In the genomic region with DNA sequence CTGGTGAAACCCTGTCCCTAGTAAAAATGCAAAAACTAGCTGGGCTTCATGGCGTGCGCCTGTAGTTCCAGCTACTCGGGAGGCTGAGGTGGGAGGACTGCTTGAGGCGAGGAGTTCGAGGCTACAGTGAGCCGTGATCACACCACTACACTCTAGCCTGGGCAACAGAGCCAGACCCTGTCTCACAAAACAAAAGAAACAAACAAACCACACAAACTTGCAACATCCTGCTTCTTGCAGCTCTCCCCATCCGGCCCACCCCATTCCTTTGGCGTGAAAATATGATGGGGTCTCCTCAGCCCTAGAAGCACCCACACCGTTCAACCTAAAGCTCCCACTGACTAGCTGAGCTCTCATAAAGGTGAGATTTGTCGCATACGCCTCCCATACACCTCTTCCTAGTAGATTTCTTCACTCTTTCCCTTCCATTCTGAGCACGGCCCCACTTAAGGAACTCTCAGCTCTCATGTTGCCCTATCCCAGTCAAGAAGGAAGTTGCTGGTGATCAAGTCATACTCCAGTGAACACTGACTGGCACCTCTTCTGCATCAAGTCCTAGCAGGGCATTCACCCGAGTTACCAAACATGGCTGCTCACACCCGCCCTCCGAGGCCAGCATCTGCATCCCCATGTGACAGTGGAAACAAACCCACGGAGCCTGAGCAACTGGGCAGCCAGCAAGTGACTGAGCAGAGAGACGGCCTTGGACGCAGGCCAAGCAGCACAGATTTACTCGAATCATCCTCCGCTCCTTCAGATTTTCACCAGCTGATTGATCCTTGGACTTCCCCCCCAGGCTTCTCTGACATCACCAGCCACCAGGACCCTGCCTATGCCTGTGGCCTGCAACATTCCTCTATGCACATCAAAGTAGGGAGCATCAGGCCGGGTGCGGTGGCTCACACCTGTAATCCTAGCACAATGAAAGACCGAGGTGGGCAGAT, we compare ENCODE assay signal across 10 cellular contexts. TPM values are rescaled to one million over a fixed set of nuclear protein-coding genes. Genes with fewer than 3 reads are reported as not detected.
A peak's percentile ranks its signal among the peaks of the same experiment; 100 is the strongest.
DNase-seq lines count a peak whose midpoint lies in the region; ATAC-seq and TF ChIP-seq lines count a peak whose summit lies in the region.
"Had no signal": no experiment of that assay in that cellular context is flagged by ENCODE, and none has a peak within 500 bp of the region (broad histone marks: within the 10 kb centered on the region; RNA-seq: fewer than 3 reads in every experiment).

No MANE protein-coding gene starts in this region.

- H3K9me3 ChIP-seq in right cardiac atrium (ENCODE audit: control insufficient read depth, low read length) (no peaks in the 10 kb centered on the region), T-helper 17 cell (ENCODE audit: control insufficient read depth, low read length, poor library complexity, severe bottlenecking) (no peaks in the 10 kb centered on the region), testis (no peaks in the 10 kb centered on the region)

- no peak for TF ChIP-seq POLR2A in testis (IDR thresholded peaks at IDR 0.05)

- ATAC-seq in right cardiac atrium (no peak), left cardiac atrium (no peak), T-helper 17 cell (no peak), GM19455 (IDR thresholded peaks at IDR 0.05; ENCODE audit: unreplicated experiment) (no peak), HG03460 (IDR thresholded peaks at IDR 0.05; ENCODE audit: unreplicated experiment) (no peak), HG02970 (IDR thresholded peaks at IDR 0.05; ENCODE audit: low FRiP score, unreplicated experiment) (no peak)

- no peak for TF ChIP-seq CTCF in testis (IDR thresholded peaks at IDR 0.05)

- no peak overlapping the region for H3K4me3 ChIP-seq in right cardiac atrium (ENCODE audit: low read length)
- no peak overlapping the region for H3K4me3 ChIP-seq in testis
- H3K4me3 ChIP-seq: cardiac muscle cell had no signal

- H3K27me3 Mint-ChIP-seq in T-helper 17 cell: no peaks in the 10 kb centered on the region

- peaks cover 5% of the 10 kb centered on the region for H3K4me1 ChIP-seq in right cardiac atrium (ENCODE audit: control insufficient read depth, insufficient read depth, low read length)
- H3K4me1 ChIP-seq in testis: peaks cover 9% of the 10 kb centered on the region

- H3K27me3 ChIP-seq in right cardiac atrium (ENCODE audit: control insufficient read depth, insufficient read depth): no peaks in the 10 kb centered on the region
- no peaks in the 10 kb centered on the region for H3K27me3 ChIP-seq in testis
- H3K27me3 ChIP-seq: cardiac muscle cell had no signal

- WGBS in right cardiac atrium: 78% methylated on average over 23 of the region's 23 CpGs
- 79 to 93% methylated on average over 16 to 23 of the region's 23 CpGs for WGBS in testis, 2 donors

- H3K27ac ChIP-seq in right cardiac atrium (ENCODE audit: low read length): no peak overlapping the region
- no peak overlapping the region for H3K27ac ChIP-seq in testis
- H3K27ac ChIP-seq: cardiac muscle cell had no signal

- peaks cover 23% of the 10 kb centered on the region for H3K4me1 Mint-ChIP-seq in T-helper 17 cell

- no peaks in the 10 kb centered on the region for H3K36me3 Mint-ChIP-seq in T-helper 17 cell (ENCODE audit: low read depth)

- DNase-seq in right cardiac atrium (peak in 2 of 3 donors; percentile 63 to 67), left cardiac atrium (no peak), T-helper 17 cell (no peak), globus pallidus (ENCODE audit: low spot score) (peak; percentile 38), testis (peak; percentile 40)
- DNase-seq: Calu3 had no signal

- peak overlapping the region; percentile 98 for H3K27ac Mint-ChIP-seq in T-helper 17 cell

- no peak overlapping the region for H3K4me3 Mint-ChIP-seq in T-helper 17 cell

- intact Hi-C loops in right cardiac atrium (cut with DNase I) (loop anchor here in 2 of 4 donors (5.0 kb wide), 1 partner anchor 36 kb away; no protein-coding TSS in a partner anchor), left cardiac atrium (cut with DNase I) (loop anchor here in 1 of 2 donors (2.0 kb wide), 1 partner anchor 39 kb away; no protein-coding TSS in a partner anchor), testis (cut with DNase I; ENCODE audit: low total_unique reads) (no loop called here)

- no peaks in the 10 kb centered on the region for H3K36me3 ChIP-seq in testis (ENCODE audit: low read depth, missing control alignments)
- H3K36me3 ChIP-seq: cardiac muscle cell had no signal

RNA-seq across cellular contexts. Expression of a gene that starts 18.9 kb away (rescaled TPM):
- under 1 TPM in 3 of 4 donors, not detected in 1; 0.29 to 0.80 (median 0.33) TPM for total RNA-seq in right cardiac atrium
- polyA plus RNA-seq in right cardiac atrium: 0.27 TPM
- total RNA-seq in left cardiac atrium: under 1 TPM; 0.26 to 0.35 TPM
- 10 to 100 TPM; 66.7 to 76.1 TPM for total RNA-seq in T-helper 17 cell
- total RNA-seq in testis: under 1 TPM in 1 of 2 donors, not detected in 1; 0.74 TPM
- polyA plus RNA-seq in testis (ENCODE audit: insufficient read depth, low read depth, low replicate concordance): 3.7 TPM
- total RNA-seq: Calu3, cardiac muscle cell had no signal

RNA-seq across cellular contexts. Expression of a gene that starts 26.0 kb away (rescaled TPM):
- total RNA-seq in right cardiac atrium (10 to 100 TPM; 14.2 to 19.5 (median 17.1) TPM), left cardiac atrium (10 to 100 TPM; 11.8 to 15.2 TPM), T-helper 17 cell (10 to 100 TPM; 19.6 to 23.1 TPM), testis (10 to 100 TPM; 18.4 to 29.8 TPM)
- polyA plus RNA-seq in right cardiac atrium (17.2 TPM), testis (ENCODE audit: insufficient read depth, low read depth, low replicate concordance) (20.1 TPM)

RNA-seq across cellular contexts. Expression of a gene that starts 41.9 kb away (rescaled TPM):
- total RNA-seq in right cardiac atrium: 10 to 100 TPM; 37.6 to 54.2 (median 40.3) TPM
- polyA plus RNA-seq in right cardiac atrium: 30.8 TPM
- 10 to 100 TPM; 40.4 to 66.6 TPM for total RNA-seq in left cardiac atrium
- 1 to 10 TPM in 1 of 2 donors, under 1 TPM in 1; 0.47 to 1.4 TPM for total RNA-seq in T-helper 17 cell
- total RNA-seq in testis: 100 to 1,000 TPM in 1 of 2 donors, 10 to 100 TPM in 1; 81.3 to 112 TPM
- polyA plus RNA-seq in testis (ENCODE audit: insufficient read depth, low read depth, low replicate concordance): 36.6 TPM

RNA-seq across cellular contexts. Expression of a gene that starts 44.6 kb away (rescaled TPM):
- total RNA-seq in right cardiac atrium: 1 to 10 TPM; 3.6 to 9.0 (median 6.1) TPM
- 4.7 TPM for polyA plus RNA-seq in right cardiac atrium
- total RNA-seq in left cardiac atrium: 1 to 10 TPM; 3.6 to 6.2 TPM
- total RNA-seq in T-helper 17 cell: 10 to 100 TPM; 33.1 to 38.5 TPM
- 10 to 100 TPM; 15.0 to 18.3 TPM for total RNA-seq in testis
- 12.7 TPM for polyA plus RNA-seq in testis (ENCODE audit: insufficient read depth, low read depth, low replicate concordance)

RNA-seq across cellular contexts. Expression of a gene that starts 50.5 kb away (rescaled TPM):
- total RNA-seq in right cardiac atrium: under 1 TPM; 0.08 to 0.80 (median 0.50) TPM
- 0.23 TPM for polyA plus RNA-seq in right cardiac atrium
- total RNA-seq in left cardiac atrium: 1 to 10 TPM in 1 of 2 donors, under 1 TPM in 1; 0.85 to 3.5 TPM
- total RNA-seq in T-helper 17 cell: 1 to 10 TPM; 2.1 to 2.8 TPM
- total RNA-seq in testis: 10 to 100 TPM; 22.7 to 43.1 TPM
- polyA plus RNA-seq in testis (ENCODE audit: insufficient read depth, low read depth, low replicate concordance): 14.6 TPM
- polyA plus RNA-seq: cardiac muscle cell had no signal

Comparison
In these comparisons a context has a peak if more than half of its experiments do, and no peak if none do; other contexts are left out.
1. DNase-seq: peak in right cardiac atrium (2 of 3), globus pallidus (single experiment) and testis (single experiment); none in left cardiac atrium (single experiment) and T-helper 17 cell (0 of 3).
2. RNA of a gene that starts 18.9 kb away (total RNA-seq): 66.7 to 76.1 TPM in T-helper 17 cell; 0.74 TPM in testis, 0.26 to 0.35 TPM in left cardiac atrium and 0.29 to 0.80 TPM in right cardiac atrium; every median in the first group is over 10 times any median in the second.
3. RNA of a gene that starts 41.9 kb away (total RNA-seq): 81.3 to 112 TPM in testis, 40.4 to 66.6 TPM in left cardiac atrium and 37.6 to 54.2 TPM in right cardiac atrium; 0.47 to 1.4 TPM in T-helper 17 cell; every median in the first group is over 10 times any median in the second.